ENCODE assay signal across 26 cellular contexts in genomic region chr11:112597290-112597689, GRCh38.
"Had no signal": no experiment of that assay in that cellular context is flagged by ENCODE, and none has a peak within 500 bp of the region (broad histone marks: within the 10 kb centered on the region; RNA-seq: fewer than 3 reads in every experiment).

No MANE protein-coding gene starts in this region.

- H3K36me3 ChIP-seq: ascending aorta, brain microvascular endothelial cell, esophagus squamous epithelium, gastroesophageal sphincter, heart right ventricle had no signal

- H3K27ac ChIP-seq: ascending aorta, brain microvascular endothelial cell, epithelial cell of prostate, esophagus squamous epithelium, gastroesophageal sphincter, heart right ventricle had no signal

- H3K9me3 ChIP-seq: ascending aorta, esophagus squamous epithelium, gastroesophageal sphincter had no signal

- H3K4me3 ChIP-seq: ascending aorta, esophagus squamous epithelium, gastroesophageal sphincter, heart right ventricle had no signal

- H3K27me3 ChIP-seq: ascending aorta, brain microvascular endothelial cell, esophagus squamous epithelium, gastroesophageal sphincter, heart right ventricle had no signal

- H3K4me1 ChIP-seq: ascending aorta, esophagus squamous epithelium, gastroesophageal sphincter had no signal

- DNase-seq: activated CD4-positive, alpha-beta memory T cell treated with anti-CD3 and anti-CD28 coated beads for 36 hours; activated CD4-positive, alpha-beta T cell treated with anti-CD3 and anti-CD28 coated beads for 36 hours; activated CD4-positive, alpha-beta T cell treated with anti-CD3 and anti-CD28 coated beads, Interleukin-2, amount 10 ng/mL, durations not matched to agents 24 days and 14 days; activated CD4-positive, CD25-positive, alpha-beta regulatory T cell; activated CD4-positive, CD25-positive, alpha-beta regulatory T cell treated with anti-CD3 and anti-CD28 coated beads, Interleukin-2, amount 50 U/mL, for 72 hours; activated CD8-positive, alpha-beta memory T cell treated with anti-CD3 and anti-CD28 coated beads, Interleukin-2, amount 10 ng/mL, durations not matched to agents 7 days and 5 days; activated CD8-positive, alpha-beta memory T cell treated with anti-CD3 and anti-CD28 coated beads, Interleukin-2, amount 50 U/mL, for 4 hours; activated CD8-positive, alpha-beta T cell treated with anti-CD3 and anti-CD28 coated beads, Interleukin-2, amount 10 ng/mL, durations not matched to agents 7 days and 5 days; activated gamma-delta T cell; activated naive CD4-positive, alpha-beta T cell; activated naive CD4-positive, alpha-beta T cell treated with anti-CD3 and anti-CD28 coated beads, Interleukin-2, amount 10 ng/mL, durations not matched to agents 7 days and 5 days; activated naive CD8-positive, alpha-beta T cell treated with anti-CD3 and anti-CD28 coated beads, Interleukin-2, amount 10 ng/mL, durations not matched to agents 7 days and 5 days; activated T-cell treated with anti-CD3 and anti-CD28 coated beads for 4 hours; activated T-cell treated with anti-CD3 and anti-CD28 coated beads, Interleukin-2, amount 50 U/mL, for 24 hours; activated T-cell treated with anti-CD3 and anti-CD28 coated beads, Interleukin-2, amount 50 U/mL, for 72 hours; brain microvascular endothelial cell; effector CD8-positive, alpha-beta T cell; esophagus squamous epithelium; foreskin melanocyte; heart right ventricle; T-helper 1 cell; T-helper 17 cell had no signal

- ATAC-seq: activated CD4-positive, alpha-beta T cell treated with anti-CD3 and anti-CD28 coated beads for 36 hours; activated CD8-positive, alpha-beta memory T cell treated with anti-CD3 and anti-CD28 coated beads, Interleukin-2, amount 10 ng/mL, durations not matched to agents 7 days and 5 days; activated CD8-positive, alpha-beta T cell treated with anti-CD3 and anti-CD28 coated beads, Interleukin-2, amount 10 ng/mL, durations not matched to agents 7 days and 5 days; activated naive CD4-positive, alpha-beta T cell treated with anti-CD3 and anti-CD28 coated beads, Interleukin-2, amount 50 U/mL, for 72 hours; activated T-cell treated with anti-CD3 and anti-CD28 coated beads, Interleukin-2, amount 50 U/mL, for 72 hours; gastroesophageal sphincter; heart right ventricle; T-helper 17 cell had no signal
